In genomic region chr15:82108489-82109078, GRCh38 we compare ENCODE assay signal across 8 cellular contexts.
DNase-seq lines count a peak whose midpoint lies in the region; ATAC-seq and TF ChIP-seq lines count a peak whose summit lies in the region.

No MANE protein-coding gene starts in this region.

- no peaks in the 10 kb centered on the region for H3K27me3 ChIP-seq in endodermal cell (ENCODE audit: control insufficient read depth, insufficient read depth, low read length, poor library complexity, severe bottlenecking)
- no peaks in the 10 kb centered on the region for H3K27me3 ChIP-seq in thoracic aorta (replicated peaks; ENCODE audit: insufficient read depth)

- H3K36me3 Mint-ChIP-seq in endodermal cell (ENCODE audit: low read depth) (peaks cover 2% of the 10 kb centered on the region), natural killer cell (no peaks in the 10 kb centered on the region)

- H3K27ac ChIP-seq in endodermal cell (ENCODE audit: low read depth, low read length) (no peak overlapping the region), thoracic aorta (no peak overlapping the region)

- WGBS in endodermal cell (ENCODE audit: insufficient coverage in 1 of 2, insufficient read length in 1 of 2), 2 experiments, result 67 to 73% methylated on average over 8 to 9 of the region's 9 CpGs

- H3K27me3 Mint-ChIP-seq in endodermal cell (ENCODE audit: insufficient read depth), result peaks cover 5% of the 10 kb centered on the region
- no peaks in the 10 kb centered on the region for H3K27me3 Mint-ChIP-seq in natural killer cell (ENCODE audit: low read depth in 2 of 2)

- H3K36me3 ChIP-seq in endodermal cell (ENCODE audit: control insufficient read depth, insufficient read depth, low read length), result no peaks in the 10 kb centered on the region
- no peaks in the 10 kb centered on the region for H3K36me3 ChIP-seq in thoracic aorta

- H3K4me1 Mint-ChIP-seq in endodermal cell (peaks cover 9% of the 10 kb centered on the region), natural killer cell (peaks cover 0 to 6% of the 10 kb centered on the region in 2 donors)

- H3K4me3 ChIP-seq in endodermal cell (ENCODE audit: low read length), result no peak overlapping the region
- no peak overlapping the region for H3K4me3 ChIP-seq in thoracic aorta

- intact Hi-C loops in natural killer cell (cut with micrococcal nuclease), result loop anchor here (2.0 kb wide), 1 partner anchor 32 kb away; no protein-coding TSS in a partner anchor

- H3K27ac Mint-ChIP-seq in endodermal cell (no peak overlapping the region), natural killer cell (no peak overlapping the region)

- peak; percentile 13 for DNase-seq in NCI-H345 (lab: John Stamatoyannopoulos, UW)
- no peak for DNase-seq in NCI-H345 treated with DMSO at 0.1 percent for 48 hours (lab: John Stamatoyannopoulos, UW; ENCODE audit: unreplicated experiment)
- DNase-seq in NCI-H748 treated with DMSO at 0.1 percent for 48 hours (lab: John Stamatoyannopoulos, UW), result peak; percentile 4
- DNase-seq in activated CD8-positive, alpha-beta memory T cell treated with anti-CD3 and anti-CD28 coated beads for 1 hour (ENCODE audit: extremely low read depth in 1 of 2, low read depth in 1 of 2), result peak; percentile 16 to 46
- peak; percentile 97 for DNase-seq in endodermal cell
- DNase-seq in natural killer cell, result peak; percentile 48
- DNase-seq in thoracic aorta (ENCODE audit: low spot score), result no peak

- H3K4me3 Mint-ChIP-seq in endodermal cell (no peak overlapping the region), natural killer cell (no peak overlapping the region)

- peak; percentile 69 for ATAC-seq in HG03025 (IDR thresholded peaks at IDR 0.05; ENCODE audit: low FRiP score, unreplicated experiment)
- peak; percentile 81 to 98 (median 92) for ATAC-seq in natural killer cell
- ATAC-seq in thoracic aorta (ENCODE audit: insufficient number of reproducible peaks, low FRiP score, low read depth), result no peak

- H3K9me3 Mint-ChIP-seq in endodermal cell (peaks cover 7% of the 10 kb centered on the region), natural killer cell (no peaks in the 10 kb centered on the region)

- H3K9me3 ChIP-seq in endodermal cell (ENCODE audit: control insufficient read depth, low read length), result peaks cover 7% of the 10 kb centered on the region
- no peaks in the 10 kb centered on the region for H3K9me3 ChIP-seq in thoracic aorta

- H3K9ac ChIP-seq in endodermal cell (ENCODE audit: extremely low read depth, low read length, poor library complexity, severe bottlenecking), result no peak overlapping the region

- H3K4me1 ChIP-seq in endodermal cell (ENCODE audit: control insufficient read depth, insufficient read depth, low read length), result no peaks in the 10 kb centered on the region
- H3K4me1 ChIP-seq in thoracic aorta (ENCODE audit: control insufficient read depth in 1 of 2, low read depth in 2 of 2), result no peaks in the 10 kb centered on the region

- TF ChIP-seq CTCF in endodermal cell (conservative IDR thresholded peaks at IDR 0.05) (peak; percentile 94), natural killer cell (IDR thresholded peaks at IDR 0.05) (peak; percentile 68), thoracic aorta (IDR thresholded peaks at IDR 0.05) (peak; percentile 38)

Comparison
In these comparisons a context has a peak if more than half of its experiments do, and no peak if none do; other contexts are left out.
1. DNase-seq: peak in NCI-H345 (single experiment), NCI-H748 treated with DMSO at 0.1 percent for 48 hours (single experiment), activated CD8-positive, alpha-beta memory T cell treated with anti-CD3 and anti-CD28 coated beads for 1 hour (2 of 2), endodermal cell (single experiment) and natural killer cell (single experiment); none in NCI-H345 treated with DMSO at 0.1 percent for 48 hours (single experiment) and thoracic aorta (single experiment).
2. CTCF ChIP-seq: peak in every context shown above with its lines; median percentile 94 in endodermal cell; 68 in natural killer cell; 38 in thoracic aorta.